ENCODE assay signal across 15 cellular contexts in genomic region chr1:39294531-39294930, GRCh38.
DNase-seq lines count a peak whose midpoint lies in the region; ATAC-seq and TF ChIP-seq lines count a peak whose summit lies in the region.
"Had no signal": no experiment of that assay in that cellular context is flagged by ENCODE, and none has a peak within 500 bp of the region (broad histone marks: within the 10 kb centered on the region; RNA-seq: fewer than 3 reads in every experiment).

No MANE protein-coding gene starts in this region.

- no peaks in the 10 kb centered on the region for H3K79me2 ChIP-seq in osteoblast (ENCODE audit: insufficient read depth, low read length)

- H3K4me1 Mint-ChIP-seq in activated T-helper 1 cell treated with anti-CD3 and anti-CD28 coated beads, Interleukin-12 subunit alpha, Interleukin-12 subunit beta, Interleukin-2, Interleukin-4 antibody, amounts not matched to agents 30 ng/mL and 10 ng/mL and 1 ng/mL, durations not matched to agents 14 hours and 24 hours and 36 hours (ENCODE audit: low read depth): peaks cover 25% of the 10 kb centered on the region
- peaks cover 7% of the 10 kb centered on the region for H3K4me1 Mint-ChIP-seq in endodermal cell

- no peak overlapping the region for H3K4me3 Mint-ChIP-seq in activated T-helper 1 cell treated with anti-CD3 and anti-CD28 coated beads, Interleukin-12 subunit alpha, Interleukin-12 subunit beta, Interleukin-2, Interleukin-4 antibody, amounts not matched to agents 30 ng/mL and 10 ng/mL and 1 ng/mL, durations not matched to agents 14 hours and 24 hours and 36 hours
- no peak overlapping the region for H3K4me3 Mint-ChIP-seq in endodermal cell
- H3K4me3 Mint-ChIP-seq: activated CD8-positive, alpha-beta T cell treated with anti-CD3 and anti-CD28 coated beads, Interleukin-2, amount 10 ng/mL, durations not matched to agents 7 days and 5 days had no signal

- no peaks in the 10 kb centered on the region for H3K9me3 Mint-ChIP-seq in activated T-helper 1 cell treated with anti-CD3 and anti-CD28 coated beads, Interleukin-12 subunit alpha, Interleukin-12 subunit beta, Interleukin-2, Interleukin-4 antibody, amounts not matched to agents 30 ng/mL and 10 ng/mL and 1 ng/mL, durations not matched to agents 14 hours and 24 hours and 36 hours
- H3K9me3 Mint-ChIP-seq in endodermal cell: peaks cover 2% of the 10 kb centered on the region

- H3K4me3 ChIP-seq in fibroblast of pulmonary artery (replicated peaks; ENCODE audit: low read depth, low read length): no peak overlapping the region
- no peak overlapping the region for H3K4me3 ChIP-seq in osteoblast (ENCODE audit: insufficient read depth, low read length)
- H3K4me3 ChIP-seq in endodermal cell (ENCODE audit: low read length): no peak overlapping the region
- H3K4me3 ChIP-seq: SK-N-MC, stomach had no signal

- no peak overlapping the region for H2AFZ ChIP-seq in osteoblast (ENCODE audit: low read length)

- H3K36me3 Mint-ChIP-seq in activated T-helper 1 cell treated with anti-CD3 and anti-CD28 coated beads, Interleukin-12 subunit alpha, Interleukin-12 subunit beta, Interleukin-2, Interleukin-4 antibody, amounts not matched to agents 30 ng/mL and 10 ng/mL and 1 ng/mL, durations not matched to agents 14 hours and 24 hours and 36 hours (ENCODE audit: low read depth): peaks cover 66% of the 10 kb centered on the region
- H3K36me3 Mint-ChIP-seq in endodermal cell (ENCODE audit: low read depth): peaks cover 69% of the 10 kb centered on the region

- H3K27me3 Mint-ChIP-seq in activated T-helper 1 cell treated with anti-CD3 and anti-CD28 coated beads, Interleukin-12 subunit alpha, Interleukin-12 subunit beta, Interleukin-2, Interleukin-4 antibody, amounts not matched to agents 30 ng/mL and 10 ng/mL and 1 ng/mL, durations not matched to agents 14 hours and 24 hours and 36 hours (ENCODE audit: insufficient read depth): no peaks in the 10 kb centered on the region
- H3K27me3 Mint-ChIP-seq in endodermal cell (ENCODE audit: insufficient read depth): no peaks in the 10 kb centered on the region

- H3K4me1 ChIP-seq in osteoblast (ENCODE audit: insufficient read depth, low read length) (peaks cover 26% of the 10 kb centered on the region), endodermal cell (ENCODE audit: control insufficient read depth, insufficient read depth, low read length) (no peaks in the 10 kb centered on the region)

- intact Hi-C loops in activated T-helper 1 cell treated with anti-CD3 and anti-CD28 coated beads, Interleukin-12 subunit alpha, Interleukin-12 subunit beta, Interleukin-2, Interleukin-4 antibody, amounts not matched to agents 30 ng/mL and 10 ng/mL and 1 ng/mL, durations not matched to agents 14 hours and 24 hours and 36 hours (cut with micrococcal nuclease): no loop called here

- no peak overlapping the region for H3K9ac ChIP-seq in endodermal cell (ENCODE audit: extremely low read depth, low read length, poor library complexity, severe bottlenecking)

- peak overlapping the region; percentile 52 for H3K27ac Mint-ChIP-seq in activated T-helper 1 cell treated with anti-CD3 and anti-CD28 coated beads, Interleukin-12 subunit alpha, Interleukin-12 subunit beta, Interleukin-2, Interleukin-4 antibody, amounts not matched to agents 30 ng/mL and 10 ng/mL and 1 ng/mL, durations not matched to agents 14 hours and 24 hours and 36 hours
- H3K27ac Mint-ChIP-seq in endodermal cell: no peak overlapping the region
- H3K27ac Mint-ChIP-seq: activated CD8-positive, alpha-beta T cell treated with anti-CD3 and anti-CD28 coated beads, Interleukin-2, amount 10 ng/mL, durations not matched to agents 7 days and 5 days had no signal

- peak; percentile 15 for DNase-seq in Ammon's horn (ENCODE audit: low spot score)
- DNase-seq in activated T-helper 1 cell treated with anti-CD3 and anti-CD28 coated beads, Interleukin-12 subunit alpha, Interleukin-12 subunit beta, Interleukin-2, Interleukin-4 antibody, amounts not matched to agents 30 ng/mL and 10 ng/mL and 1 ng/mL, durations not matched to agents 14 hours and 24 hours and 36 hours (ENCODE audit: low spot score): no peak
- peak; percentile 54 for DNase-seq in fibroblast of pulmonary artery (ENCODE audit: low read depth)
- no peak for DNase-seq in osteoblast (ENCODE audit: insufficient read length, low spot score, missing footprints)
- no peak for DNase-seq in kidney tubule cell (ENCODE audit: low spot score)
- no peak for DNase-seq in endodermal cell
- no peak for DNase-seq in UCSD-AML1 (lab: John Stamatoyannopoulos, UW; ENCODE audit: unreplicated experiment)
- DNase-seq: activated CD8-positive, alpha-beta T cell treated with anti-CD3 and anti-CD28 coated beads, Interleukin-2, amount 10 ng/mL, durations not matched to agents 7 days and 5 days; activated gamma-delta T cell; islet precursor cell; NCI-H2029; NCI-H524; stomach had no signal

- H3K27me3 ChIP-seq in osteoblast (ENCODE audit: insufficient read depth, low read length): no peaks in the 10 kb centered on the region
- H3K27me3 ChIP-seq in endodermal cell (ENCODE audit: control insufficient read depth, insufficient read depth, low read length, poor library complexity, severe bottlenecking): no peaks in the 10 kb centered on the region
- H3K27me3 ChIP-seq: stomach had no signal

- no peak for ATAC-seq in HG02981 (IDR thresholded peaks at IDR 0.05; ENCODE audit: unreplicated experiment)
- ATAC-seq: activated CD8-positive, alpha-beta T cell treated with anti-CD3 and anti-CD28 coated beads, Interleukin-2, amount 10 ng/mL, durations not matched to agents 7 days and 5 days had no signal

- H3K27ac ChIP-seq in osteoblast (ENCODE audit: low read depth, low read length): peak overlapping the region; percentile 57
- no peak overlapping the region for H3K27ac ChIP-seq in endodermal cell (ENCODE audit: low read depth, low read length)
- H3K27ac ChIP-seq: SK-N-MC, stomach had no signal

- H3K36me3 ChIP-seq in osteoblast (ENCODE audit: insufficient read depth, low read length): peaks cover 63% of the 10 kb centered on the region
- peaks cover 51% of the 10 kb centered on the region for H3K36me3 ChIP-seq in endodermal cell (ENCODE audit: control insufficient read depth, insufficient read depth, low read length)

- WGBS in endodermal cell (ENCODE audit: insufficient coverage in 1 of 2, insufficient read length in 1 of 2), 2 experiments: 98 to 100% methylated on average over 1 of the region's 1 CpG

- peaks cover 7% of the 10 kb centered on the region for H4K20me1 ChIP-seq in osteoblast (ENCODE audit: insufficient read depth, low read length)

- H3K9me3 ChIP-seq in osteoblast (ENCODE audit: low read depth, low read length) (no peaks in the 10 kb centered on the region), endodermal cell (ENCODE audit: control insufficient read depth, low read length) (peaks cover 7% of the 10 kb centered on the region)
- H3K9me3 ChIP-seq: stomach had no signal

- TF ChIP-seq CTCF in fibroblast of pulmonary artery (IDR thresholded peaks at IDR 0.05; ENCODE audit: low read length, missing control alignments) (no peak), osteoblast (IDR thresholded peaks at IDR 0.05; ENCODE audit: extremely low read depth, low read depth, low read length) (no peak), endodermal cell (conservative IDR thresholded peaks at IDR 0.05) (no peak)

- no peak overlapping the region for H3K4me2 ChIP-seq in osteoblast (ENCODE audit: insufficient read depth, low read length)

Comparison
In these comparisons a context has a peak if more than half of its experiments do, and no peak if none do; other contexts are left out.
1. DNase-seq: peak in Ammon's horn (single experiment) and fibroblast of pulmonary artery (single experiment); none in activated T-helper 1 cell treated with anti-CD3 and anti-CD28 coated beads, Interleukin-12 subunit alpha, Interleukin-12 subunit beta, Interleukin-2, Interleukin-4 antibody, amounts not matched to agents 30 ng/mL and 10 ng/mL and 1 ng/mL, durations not matched to agents 14 hours and 24 hours and 36 hours (single experiment), osteoblast (single experiment), kidney tubule cell (single experiment), endodermal cell (single experiment) and UCSD-AML1 (single experiment).